In the genomic region with DNA sequence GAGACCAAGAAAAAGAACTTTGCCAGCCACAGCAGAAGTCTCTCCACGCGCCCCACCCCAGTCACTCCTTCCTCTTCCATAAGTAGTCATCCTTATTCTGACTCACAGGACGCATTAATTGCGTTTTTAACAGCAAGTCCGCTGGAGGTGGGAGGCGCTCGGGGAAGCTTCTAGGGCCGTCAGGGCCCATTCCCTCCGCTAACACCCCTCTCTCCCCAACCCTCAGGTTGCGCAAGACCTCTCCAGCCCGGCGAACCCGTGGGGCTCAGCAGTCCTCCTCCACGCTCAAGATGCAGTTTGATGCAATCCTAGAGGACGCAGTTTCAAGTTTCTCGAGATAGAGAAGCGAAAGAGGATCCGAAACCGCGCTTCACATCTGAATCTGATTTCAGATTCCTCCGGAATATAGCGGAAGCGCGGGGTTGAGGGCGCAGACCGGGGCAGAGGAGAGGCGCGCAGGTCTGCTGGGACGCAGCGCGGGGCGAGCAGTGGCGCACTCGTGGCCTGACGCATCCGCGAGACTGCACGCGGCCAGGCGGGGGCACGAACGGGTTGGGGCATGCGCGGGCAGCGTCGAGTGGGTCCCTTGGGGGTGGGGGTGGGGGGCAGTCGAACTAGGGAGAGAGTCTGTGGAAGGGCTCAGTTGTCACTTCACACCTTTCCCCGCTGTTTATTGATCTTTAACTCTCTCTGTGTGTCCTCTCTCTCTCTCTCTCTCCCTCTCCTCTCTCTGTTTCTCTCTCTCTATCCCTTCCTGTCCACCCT, we compare ENCODE assay signal across 8 cellular contexts. TPM values are rescaled to one million over a fixed set of nuclear protein-coding genes. Genes with fewer than 3 reads are reported as not detected.
DNase-seq lines count a peak whose midpoint lies in the region; ATAC-seq and TF ChIP-seq lines count a peak whose summit lies in the region.

No MANE protein-coding gene starts in this region.

- peak in 13 of 14 donors; percentile 34 to 91 (median 79) for DNase-seq in C1 segment of cervical spinal cord (lab: John Stamatoyannopoulos, UW)
- peak; percentile 72 for DNase-seq in NCI-H82 (lab: John Stamatoyannopoulos, UW)
- DNase-seq in activated T-cell treated with anti-CD3 and anti-CD28 coated beads for 1 hour (ENCODE audit: low read depth) = peak; percentile 15
- DNase-seq in mucosa of gallbladder (ENCODE audit: low spot score) = peak; percentile 74
- peak; percentile 17 to 65 for DNase-seq in stimulated activated effector memory CD8-positive, alpha-beta T cell treated with anti-CD3 and anti-CD28 coated beads, Interleukin-12 subunit alpha, Interleukin-12 subunit beta, amount 100 ng/mL, for 72 hours (ENCODE audit: low spot score in 2 of 2)

- no peaks in the 10 kb centered on the region for H3K9me3 Mint-ChIP-seq in stimulated activated effector memory CD8-positive, alpha-beta T cell treated with anti-CD3 and anti-CD28 coated beads, Interleukin-12 subunit alpha, Interleukin-12 subunit beta, amount 100 ng/mL, for 72 hours

- H3K4me3 ChIP-seq in esophagus (ENCODE audit: low read depth in 1 of 2, low read length in 2 of 2) = peak overlapping the region; percentile 61 to 62

- peaks cover 18% of the 10 kb centered on the region for H3K4me1 Mint-ChIP-seq in stimulated activated effector memory CD8-positive, alpha-beta T cell treated with anti-CD3 and anti-CD28 coated beads, Interleukin-12 subunit alpha, Interleukin-12 subunit beta, amount 100 ng/mL, for 72 hours

- H3K27ac Mint-ChIP-seq in stimulated activated effector memory CD8-positive, alpha-beta T cell treated with anti-CD3 and anti-CD28 coated beads, Interleukin-12 subunit alpha, Interleukin-12 subunit beta, amount 100 ng/mL, for 72 hours = peak overlapping the region; percentile 74

- ATAC-seq in HG03135 (IDR thresholded peaks at IDR 0.05; ENCODE audit: unreplicated experiment) = peak; percentile 81
- ATAC-seq in stimulated activated effector memory CD8-positive, alpha-beta T cell treated with anti-CD3 and anti-CD28 coated beads, Interleukin-12 subunit alpha, Interleukin-12 subunit beta, amount 100 ng/mL, for 72 hours = peak; percentile 87

- H3K9me3 ChIP-seq in esophagus (ENCODE audit: control insufficient read depth in 2 of 2, insufficient read depth in 1 of 2, low read depth in 1 of 2, low read length in 1 of 2) = no peaks in the 10 kb centered on the region

- H3K27me3 ChIP-seq in esophagus (ENCODE audit: control insufficient read depth in 1 of 2, insufficient read depth in 2 of 2, low read length in 2 of 2) = no peaks in the 10 kb centered on the region

- WGBS in esophagus, 2 donors = 0 to 1% methylated on average over 44 to 48 of the region's 48 CpGs

- in situ Hi-C loops in GM18951 (cut with MboI; ENCODE audit: low sequenced_read_pairs, unreplicated experiment) = no loop called here

- H3K36me3 ChIP-seq in esophagus (ENCODE audit: control insufficient read depth in 2 of 2, insufficient read depth in 2 of 2, low read length in 1 of 2) = no peaks in the 10 kb centered on the region

- peak; percentile 39 for TF ChIP-seq POLR2A in GM18951 (IDR thresholded peaks at IDR 0.05; ENCODE audit: extremely low read depth, insufficient read depth, insufficient read length)

- H3K4me1 ChIP-seq in esophagus (ENCODE audit: control insufficient read depth in 2 of 2, insufficient read depth in 2 of 2, low read length in 1 of 2) = peaks cover 0 to 12% of the 10 kb centered on the region in 2 donors

- H3K27ac ChIP-seq in esophagus (ENCODE audit: low read depth in 2 of 2, low read length in 1 of 2) = peak overlapping the region; percentile 91 to 98

- no peaks in the 10 kb centered on the region for H3K36me3 Mint-ChIP-seq in stimulated activated effector memory CD8-positive, alpha-beta T cell treated with anti-CD3 and anti-CD28 coated beads, Interleukin-12 subunit alpha, Interleukin-12 subunit beta, amount 100 ng/mL, for 72 hours

- peak overlapping the region; percentile 71 for H3K4me3 Mint-ChIP-seq in stimulated activated effector memory CD8-positive, alpha-beta T cell treated with anti-CD3 and anti-CD28 coated beads, Interleukin-12 subunit alpha, Interleukin-12 subunit beta, amount 100 ng/mL, for 72 hours

RNA-seq across cellular contexts. Expression of a gene that starts 37.8 kb away (rescaled TPM):
- polyA plus RNA-seq in esophagus = 100 to 1,000 TPM; 157 to 241 TPM
- total RNA-seq in mucosa of gallbladder = 1,332 TPM

Comparison
In these comparisons a context has a peak if more than half of its experiments do, and no peak if none do; other contexts are left out.
1. Peak in every context shown above with its lines: DNase-seq, ATAC-seq, H3K4me3 ChIP-seq and H3K27ac ChIP-seq.
2. DNase-seq: peak in every context shown above with its lines; median percentile 79 in C1 segment of cervical spinal cord; 74 in mucosa of gallbladder; 72 in NCI-H82; 41 in stimulated activated effector memory CD8-positive, alpha-beta T cell treated with anti-CD3 and anti-CD28 coated beads, Interleukin-12 subunit alpha, Interleukin-12 subunit beta, amount 100 ng/mL, for 72 hours; 15 in activated T-cell treated with anti-CD3 and anti-CD28 coated beads for 1 hour.